ENCODE assay signal across 1 cellular context in genomic region chr6:127855542-127856159, GRCh38.
TF ChIP-seq lines count a peak whose summit lies in the region.

No MANE protein-coding gene starts in this region.

TF ChIP-seq in HepG2, 621 proteins besides CTCF, POLR2A, EP300 and RAD21:
- TF ChIP-seq, protein P1, sequence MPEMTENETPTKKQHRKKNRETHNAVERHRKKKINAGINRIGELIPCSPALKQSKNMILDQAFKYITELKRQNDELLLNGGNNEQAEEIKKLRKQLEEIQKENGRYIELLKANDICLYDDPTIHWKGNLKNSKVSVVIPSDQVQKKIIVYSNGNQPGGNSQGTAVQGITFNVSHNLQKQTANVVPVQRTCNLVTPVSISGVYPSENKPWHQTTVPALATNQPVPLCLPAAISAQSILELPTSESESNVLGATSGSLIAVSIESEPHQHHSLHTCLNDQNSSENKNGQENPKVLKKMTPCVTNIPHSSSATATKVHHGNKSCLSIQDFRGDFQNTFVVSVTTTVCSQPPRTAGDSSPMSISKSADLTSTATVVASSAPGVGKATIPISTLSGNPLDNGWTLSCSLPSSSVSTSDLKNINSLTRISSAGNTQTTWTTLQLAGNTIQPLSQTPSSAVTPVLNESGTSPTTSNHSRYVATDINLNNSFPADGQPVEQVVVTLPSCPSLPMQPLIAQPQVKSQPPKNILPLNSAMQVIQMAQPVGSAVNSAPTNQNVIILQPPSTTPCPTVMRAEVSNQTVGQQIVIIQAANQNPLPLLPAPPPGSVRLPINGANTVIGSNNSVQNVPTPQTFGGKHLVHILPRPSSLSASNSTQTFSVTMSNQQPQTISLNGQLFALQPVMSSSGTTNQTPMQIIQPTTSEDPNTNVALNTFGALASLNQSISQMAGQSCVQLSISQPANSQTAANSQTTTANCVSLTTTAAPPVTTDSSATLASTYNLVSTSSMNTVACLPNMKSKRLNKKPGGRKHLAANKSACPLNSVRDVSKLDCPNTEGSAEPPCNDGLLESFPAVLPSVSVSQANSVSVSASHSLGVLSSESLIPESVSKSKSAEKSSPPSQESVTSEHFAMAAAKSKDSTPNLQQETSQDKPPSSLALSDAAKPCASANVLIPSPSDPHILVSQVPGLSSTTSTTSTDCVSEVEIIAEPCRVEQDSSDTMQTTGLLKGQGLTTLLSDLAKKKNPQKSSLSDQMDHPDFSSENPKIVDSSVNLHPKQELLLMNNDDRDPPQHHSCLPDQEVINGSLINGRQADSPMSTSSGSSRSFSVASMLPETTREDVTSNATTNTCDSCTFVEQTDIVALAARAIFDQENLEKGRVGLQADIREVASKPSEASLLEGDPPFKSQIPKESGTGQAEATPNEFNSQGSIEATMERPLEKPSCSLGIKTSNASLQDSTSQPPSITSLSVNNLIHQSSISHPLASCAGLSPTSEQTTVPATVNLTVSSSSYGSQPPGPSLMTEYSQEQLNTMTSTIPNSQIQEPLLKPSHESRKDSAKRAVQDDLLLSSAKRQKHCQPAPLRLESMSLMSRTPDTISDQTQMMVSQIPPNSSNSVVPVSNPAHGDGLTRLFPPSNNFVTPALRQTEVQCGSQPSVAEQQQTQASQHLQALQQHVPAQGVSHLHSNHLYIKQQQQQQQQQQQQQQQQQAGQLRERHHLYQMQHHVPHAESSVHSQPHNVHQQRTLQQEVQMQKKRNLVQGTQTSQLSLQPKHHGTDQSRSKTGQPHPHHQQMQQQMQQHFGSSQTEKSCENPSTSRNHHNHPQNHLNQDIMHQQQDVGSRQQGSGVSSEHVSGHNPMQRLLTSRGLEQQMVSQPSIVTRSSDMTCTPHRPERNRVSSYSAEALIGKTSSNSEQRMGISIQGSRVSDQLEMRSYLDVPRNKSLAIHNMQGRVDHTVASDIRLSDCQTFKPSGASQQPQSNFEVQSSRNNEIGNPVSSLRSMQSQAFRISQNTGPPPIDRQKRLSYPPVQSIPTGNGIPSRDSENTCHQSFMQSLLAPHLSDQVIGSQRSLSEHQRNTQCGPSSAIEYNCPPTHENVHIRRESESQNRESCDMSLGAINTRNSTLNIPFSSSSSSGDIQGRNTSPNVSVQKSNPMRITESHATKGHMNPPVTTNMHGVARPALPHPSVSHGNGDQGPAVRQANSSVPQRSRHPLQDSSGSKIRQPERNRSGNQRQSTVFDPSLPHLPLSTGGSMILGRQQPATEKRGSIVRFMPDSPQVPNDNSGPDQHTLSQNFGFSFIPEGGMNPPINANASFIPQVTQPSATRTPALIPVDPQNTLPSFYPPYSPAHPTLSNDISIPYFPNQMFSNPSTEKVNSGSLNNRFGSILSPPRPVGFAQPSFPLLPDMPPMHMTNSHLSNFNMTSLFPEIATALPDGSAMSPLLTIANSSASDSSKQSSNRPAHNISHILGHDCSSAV (CRISPR knock-in tag; IDR thresholded peaks at IDR 0.05; ENCODE audit: borderline replicate concordance), result no peak
- peak; percentile 48 for TF ChIP-seq SMC3 (IDR thresholded peaks at IDR 0.05; ENCODE audit: low read length)
- peak; percentile 91 for TF ChIP-seq STAG1 (CRISPR knock-in tag; IDR thresholded peaks at IDR 0.05)
- TF ChIP-seq CENPT (CRISPR knock-in tag; IDR thresholded peaks at IDR 0.05; ENCODE audit: low read depth), result no peak
- no peak for TF ChIP-seq FOXO1 (CRISPR knock-in tag; IDR thresholded peaks at IDR 0.05)
